Comparison of ENCODE assay signal across 8 cellular contexts in the genomic region with DNA sequence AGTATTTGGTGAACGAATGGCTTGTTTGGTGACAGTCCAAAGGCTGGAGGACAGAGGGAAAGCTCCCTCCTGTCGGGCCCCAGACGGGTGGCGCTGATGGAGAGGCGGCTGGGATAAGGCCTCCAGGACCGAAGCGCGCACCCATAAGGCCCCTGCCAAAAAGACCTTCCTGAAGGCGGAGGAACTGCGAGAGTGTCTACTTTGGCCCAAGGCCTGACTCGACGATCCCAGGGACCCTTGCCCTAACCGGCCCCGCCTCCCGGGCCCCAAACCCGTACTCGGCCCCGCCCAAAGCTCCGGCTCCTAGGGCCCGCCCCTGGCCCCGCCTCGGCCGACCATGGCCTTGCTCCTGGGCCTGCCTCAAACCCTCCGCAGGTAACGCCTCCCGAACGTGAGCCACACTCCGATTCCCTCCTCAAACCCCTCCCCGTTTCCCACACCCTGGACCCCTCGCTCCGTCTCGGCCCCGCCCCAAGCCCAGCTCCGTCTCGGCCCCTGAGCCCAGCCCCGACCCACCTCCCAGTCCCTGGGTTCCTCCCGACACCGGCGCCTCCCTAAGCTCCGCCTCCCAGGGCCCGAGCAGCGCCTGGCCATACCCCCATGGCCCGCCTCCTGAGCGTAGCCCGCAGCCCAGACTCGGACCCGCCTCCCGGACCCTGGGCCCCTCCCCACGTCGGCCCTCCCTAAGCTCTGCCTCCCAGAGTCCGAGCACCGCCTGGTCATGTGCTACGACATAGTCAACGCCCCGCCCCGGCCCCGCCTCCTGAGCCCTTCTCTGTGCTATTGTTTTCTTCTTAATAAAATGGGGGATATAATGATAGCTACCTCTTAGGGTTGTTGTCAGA.
DNase-seq lines count a peak whose midpoint lies in the region; ATAC-seq and TF ChIP-seq lines count a peak whose summit lies in the region.

No MANE protein-coding gene starts in this region.

- DNase-seq in COLO668 (lab: John Stamatoyannopoulos, UW; ENCODE audit: unreplicated experiment) (peak; percentile 88), RKO (ENCODE audit: low spot score) (peak; percentile 89), fibroblast of the aortic adventitia (ENCODE audit: low read depth) (peak; percentile 19)
- peak; percentile 92 for DNase-seq in activated effector memory CD4-positive, alpha-beta T cell treated with Interleukin-2 at 50 U/mL for 16 hours
- peak; percentile 93 for DNase-seq in natural killer cell treated with Interleukin-12 subunit alpha and Interleukin-12 subunit beta and Interleukin-15 and Interleukin-18, amount 100 ng/mL, for 72 hours (ENCODE audit: low spot score)
- peak; percentile 93 for DNase-seq in stimulated activated naive B cell treated with anti-CD40 and anti-IgM and Interleukin-4, amounts not matched to agents 10 μg/mL and 1 μg/mL and 100 μg/mL, for 72 hours

- H3K36me3 Mint-ChIP-seq in natural killer cell treated with Interleukin-12 subunit alpha and Interleukin-12 subunit beta and Interleukin-15 and Interleukin-18, amount 100 ng/mL, for 72 hours = no peaks in the 10 kb centered on the region
- H3K36me3 Mint-ChIP-seq in stimulated activated naive B cell treated with anti-CD40 and anti-IgM and Interleukin-4, amounts not matched to agents 10 μg/mL and 1 μg/mL and 100 μg/mL, for 72 hours = no peaks in the 10 kb centered on the region

- ATAC-seq in GM21515 (IDR thresholded peaks at IDR 0.05; ENCODE audit: unreplicated experiment) = peak; percentile 100
- peak; percentile 100 for ATAC-seq in natural killer cell treated with Interleukin-12 subunit alpha and Interleukin-12 subunit beta and Interleukin-15 and Interleukin-18, amount 100 ng/mL, for 72 hours
- ATAC-seq in stimulated activated naive B cell treated with anti-CD40 and anti-IgM and Interleukin-4, amounts not matched to agents 10 μg/mL and 1 μg/mL and 100 μg/mL, for 72 hours (replicated peaks) = peak; percentile 100

- WGBS in HUES64 = 2% methylated on average over 57 of the region's 57 CpGs

- peaks cover 4 to 12% of the 10 kb centered on the region in 2 donors for H3K4me1 Mint-ChIP-seq in natural killer cell treated with Interleukin-12 subunit alpha and Interleukin-12 subunit beta and Interleukin-15 and Interleukin-18, amount 100 ng/mL, for 72 hours (ENCODE audit: low read depth in 2 of 2)
- peaks cover 7 to 15% of the 10 kb centered on the region in 2 donors for H3K4me1 Mint-ChIP-seq in stimulated activated naive B cell treated with anti-CD40 and anti-IgM and Interleukin-4, amounts not matched to agents 10 μg/mL and 1 μg/mL and 100 μg/mL, for 72 hours

- no peak overlapping the region for H3K9ac ChIP-seq in HUES64 (ENCODE audit: low read depth, low read length)

- no peaks in the 10 kb centered on the region for H3K27me3 ChIP-seq in HUES64 (ENCODE audit: insufficient read depth, low read length)

- H3K27ac ChIP-seq in HUES64 (ENCODE audit: low read depth, low read length) = no peak overlapping the region; the same call in 1 of the 2 replicates

- peak overlapping the region; percentile 63 for H3K4me3 ChIP-seq in HUES64 (ENCODE audit: low read length)
- H3K4me3 ChIP-seq in fibroblast of the aortic adventitia (ENCODE audit: low read depth, low read length) = peak overlapping the region; percentile 13

- no peaks in the 10 kb centered on the region for H3K9me3 Mint-ChIP-seq in natural killer cell treated with Interleukin-12 subunit alpha and Interleukin-12 subunit beta and Interleukin-15 and Interleukin-18, amount 100 ng/mL, for 72 hours
- no peaks in the 10 kb centered on the region for H3K9me3 Mint-ChIP-seq in stimulated activated naive B cell treated with anti-CD40 and anti-IgM and Interleukin-4, amounts not matched to agents 10 μg/mL and 1 μg/mL and 100 μg/mL, for 72 hours

- peak overlapping the region; percentile 40 for H3K4me3 Mint-ChIP-seq in natural killer cell treated with Interleukin-12 subunit alpha and Interleukin-12 subunit beta and Interleukin-15 and Interleukin-18, amount 100 ng/mL, for 72 hours
- peak overlapping the region; percentile 84 to 90 for H3K4me3 Mint-ChIP-seq in stimulated activated naive B cell treated with anti-CD40 and anti-IgM and Interleukin-4, amounts not matched to agents 10 μg/mL and 1 μg/mL and 100 μg/mL, for 72 hours

- TF ChIP-seq CTCF in fibroblast of the aortic adventitia (IDR thresholded peaks at IDR 0.05; ENCODE audit: insufficient read depth, low read length) = no peak

- no peaks in the 10 kb centered on the region for H3K36me3 ChIP-seq in HUES64 (ENCODE audit: insufficient read depth, low read length)

- no peaks in the 10 kb centered on the region; the same call in 1 of the 2 replicates for H3K4me1 ChIP-seq in HUES64 (ENCODE audit: insufficient read depth, low read length)

- H3K9me3 ChIP-seq in HUES64 (ENCODE audit: insufficient read depth, low read depth, low read length) = no peaks in the 10 kb centered on the region

- peaks cover 0 to 6% of the 10 kb centered on the region in 2 donors for H3K27me3 Mint-ChIP-seq in natural killer cell treated with Interleukin-12 subunit alpha and Interleukin-12 subunit beta and Interleukin-15 and Interleukin-18, amount 100 ng/mL, for 72 hours
- H3K27me3 Mint-ChIP-seq in stimulated activated naive B cell treated with anti-CD40 and anti-IgM and Interleukin-4, amounts not matched to agents 10 μg/mL and 1 μg/mL and 100 μg/mL, for 72 hours = peaks cover 0 to 8% of the 10 kb centered on the region in 2 donors

- H3K27ac Mint-ChIP-seq in natural killer cell treated with Interleukin-12 subunit alpha and Interleukin-12 subunit beta and Interleukin-15 and Interleukin-18, amount 100 ng/mL, for 72 hours = peak overlapping the region in 1 of 2 donors; percentile 74
- H3K27ac Mint-ChIP-seq in stimulated activated naive B cell treated with anti-CD40 and anti-IgM and Interleukin-4, amounts not matched to agents 10 μg/mL and 1 μg/mL and 100 μg/mL, for 72 hours = peak overlapping the region; percentile 62

Comparison
In these comparisons a context has a peak if more than half of its experiments do, and no peak if none do; other contexts are left out.
1. DNase-seq: peak in every context shown above with its lines; median percentile 93 in natural killer cell treated with Interleukin-12 subunit alpha and Interleukin-12 subunit beta and Interleukin-15 and Interleukin-18, amount 100 ng/mL, for 72 hours; 93 in stimulated activated naive B cell treated with anti-CD40 and anti-IgM and Interleukin-4, amounts not matched to agents 10 μg/mL and 1 μg/mL and 100 μg/mL, for 72 hours; 92 in activated effector memory CD4-positive, alpha-beta T cell treated with Interleukin-2 at 50 U/mL for 16 hours; 89 in RKO; 88 in COLO668; 19 in fibroblast of the aortic adventitia.